Comparison of ENCODE assay signal across 13 cellular contexts in genomic region chr19:34178276-34178614, GRCh38. TPM values are rescaled to one million over a fixed set of nuclear protein-coding genes. Genes with fewer than 3 reads are reported as not detected.
DNase-seq lines count a peak whose midpoint lies in the region; ATAC-seq and TF ChIP-seq lines count a peak whose summit lies in the region.
"Had no signal": no experiment of that assay in that cellular context is flagged by ENCODE, and none has a peak within 500 bp of the region (broad histone marks: within the 10 kb centered on the region; RNA-seq: fewer than 3 reads in every experiment).

No MANE protein-coding gene starts in this region.

- H3K36me3 ChIP-seq in SK-N-SH (replicated peaks in 1 of 2; ENCODE audit: control insufficient read depth in 1 of 2, insufficient read depth in 2 of 2, low read length in 1 of 2) (peaks cover 11 to 43% of the 10 kb centered on the region in 2 experiments), Karpas-422 (ENCODE audit: insufficient read depth, low read length) (peaks cover 34% of the 10 kb centered on the region), mammary epithelial cell (ENCODE audit: insufficient read depth, low read length) (no peaks in the 10 kb centered on the region), trophoblast cell (ENCODE audit: control insufficient read depth in 1 of 2, insufficient read depth in 2 of 2, low read length in 2 of 2) (peaks cover 2 to 9% of the 10 kb centered on the region in 2 experiments)

- H3K4me1 ChIP-seq in SK-N-SH (ENCODE audit: control insufficient read depth in 1 of 2, insufficient read depth in 2 of 2, low read depth in 1 of 2, low read length in 1 of 2) (peaks cover 15 to 34% of the 10 kb centered on the region in 2 experiments), Karpas-422 (ENCODE audit: low read length) (peaks cover 62% of the 10 kb centered on the region), mammary epithelial cell (ENCODE audit: insufficient read depth, low read length) (peaks cover 17% of the 10 kb centered on the region), trophoblast cell (ENCODE audit: control insufficient read depth in 1 of 2, insufficient read depth in 2 of 2, low read length in 2 of 2) (peaks cover 4 to 8% of the 10 kb centered on the region in 2 experiments)

- in situ Hi-C loops in mammary epithelial cell (cut with MboI; ENCODE audit: low sequenced_read_pairs in 2 of 2), result no loop called here

- no peak overlapping the region for H4K8ac ChIP-seq in trophoblast cell (ENCODE audit: low read depth, low read length)

- 73% methylated on average over 2 of the region's 2 CpGs for WGBS in SK-N-SH (ENCODE audit: low lambda C conversion rate)
- 44% methylated on average over 2 of the region's 2 CpGs for WGBS in mammary epithelial cell (ENCODE audit: low coverage, missing lambda C conversion rate)
- no CpG with 5 or more reads among the region's 2 CpGs for WGBS in trophoblast cell (ENCODE audit: extremely low coverage, insufficient coverage, insufficient read length)

- H3K4ac ChIP-seq in trophoblast cell (ENCODE audit: low read depth, low read length), result peak overlapping the region; percentile 76

- no peak overlapping the region for H3K23ac ChIP-seq in trophoblast cell (ENCODE audit: low read length)

- H3K9me2 ChIP-seq in SK-N-SH, result no peaks in the 10 kb centered on the region
- H3K9me2 ChIP-seq in Karpas-422 (replicated peaks; ENCODE audit: insufficient read depth, low read length), result no peaks in the 10 kb centered on the region

- H2BK5ac ChIP-seq in trophoblast cell (ENCODE audit: low read depth, low read length, poor library complexity), result no peak overlapping the region

- H3K4me3 ChIP-seq in SK-N-SH (ENCODE audit: low read depth in 2 of 2, low read length in 1 of 2), result no peak overlapping the region
- no peak overlapping the region for H3K4me3 ChIP-seq in Karpas-422 (ENCODE audit: low read length)
- H3K4me3 ChIP-seq in mammary epithelial cell (replicated peaks in 1 of 3; ENCODE audit: insufficient read depth in 1 of 3, low read depth in 2 of 3, low read length in 3 of 3), result no peak overlapping the region
- no peak overlapping the region for H3K4me3 ChIP-seq in trophoblast cell (ENCODE audit: low read depth, low read length)

- H3K27me3 ChIP-seq in SK-N-SH (ENCODE audit: insufficient read depth), result no peaks in the 10 kb centered on the region
- no peaks in the 10 kb centered on the region for H3K27me3 ChIP-seq in Karpas-422 (ENCODE audit: low read length)
- no peaks in the 10 kb centered on the region for H3K27me3 ChIP-seq in mammary epithelial cell (ENCODE audit: insufficient read depth, low read length)
- H3K27me3 ChIP-seq in trophoblast cell (ENCODE audit: insufficient read depth, low read length), result no peaks in the 10 kb centered on the region

- no peak overlapping the region for H3K18ac ChIP-seq in trophoblast cell (ENCODE audit: low read length)

- H4K20me1 ChIP-seq in SK-N-SH (ENCODE audit: insufficient read depth) (peaks cover 99% of the 10 kb centered on the region), Karpas-422 (ENCODE audit: insufficient read depth, low read depth, low read length) (peaks cover 74% of the 10 kb centered on the region), mammary epithelial cell (ENCODE audit: insufficient read depth, low read length) (peaks cover 8% of the 10 kb centered on the region)

- H3K27ac ChIP-seq in SK-N-SH (ENCODE audit: low read depth in 2 of 2, low read length in 1 of 2), result no peak overlapping the region
- H3K27ac ChIP-seq in Karpas-422 (ENCODE audit: low read length), result 0 out of 2 replicates have a peak overlapping the region, but pooled peaks have one; percentile 18
- H3K27ac ChIP-seq in mammary epithelial cell (ENCODE audit: insufficient read depth, low read depth, low read length), result no peak overlapping the region
- no peak overlapping the region for H3K27ac ChIP-seq in trophoblast cell (ENCODE audit: low read depth, low read length)
- H3K27ac ChIP-seq: 22Rv1 had no signal

- TF ChIP-seq CTCF in SK-N-SH (IDR thresholded peaks at IDR 0.05), result no peak
- no peak for TF ChIP-seq CTCF in mammary epithelial cell (conservative IDR thresholded peaks at IDR 0.05 in 1 of 2, IDR thresholded peaks at IDR 0.05 in 1 of 2; ENCODE audit: extremely low read depth in 1 of 2, insufficient read depth in 1 of 2, low read depth in 1 of 2, low read length in 2 of 2)

- TF ChIP-seq RAD21 in SK-N-SH (IDR thresholded peaks at IDR 0.05; ENCODE audit: low read length), result no peak

- no peak overlapping the region for H4K12ac ChIP-seq in trophoblast cell (ENCODE audit: low read depth, low read length)

- H3F3A ChIP-seq in SK-N-SH (replicated peaks; ENCODE audit: insufficient read depth), result peaks cover 5% of the 10 kb centered on the region

- H2BK120ac ChIP-seq in trophoblast cell (ENCODE audit: insufficient read depth, low read length, poor library complexity), result no peak overlapping the region

- H3K14ac ChIP-seq in trophoblast cell (ENCODE audit: low read length), result no peak overlapping the region

- H3K9me3 ChIP-seq in SK-N-SH (no peaks in the 10 kb centered on the region), Karpas-422 (ENCODE audit: low read length) (no peaks in the 10 kb centered on the region), mammary epithelial cell (replicated peaks; ENCODE audit: insufficient read depth, low read length) (no peaks in the 10 kb centered on the region), trophoblast cell (ENCODE audit: insufficient read depth, low read depth, low read length) (no peaks in the 10 kb centered on the region)

- DNase-seq in SK-N-SH (no peak), Karpas-422 (no peak), mammary epithelial cell (no peak), trophoblast cell (no peak), SK-N-DZ (ENCODE audit: low spot score) (no peak)
- DNase-seq: kidney glomerular epithelial cell, NCI-H146, NCI-H82, T-helper 1 cell had no signal

- no peak overlapping the region for H2AK5ac ChIP-seq in trophoblast cell (ENCODE audit: low read length)

- no peak for ATAC-seq in SK-N-SH treated with all-trans-retinoic acid at 6 μM for 48 hours
- no peak for ATAC-seq in HG02759 (IDR thresholded peaks at IDR 0.05; ENCODE audit: unreplicated experiment)
- no peak for ATAC-seq in HG03097 (IDR thresholded peaks at IDR 0.05; ENCODE audit: low FRiP score, unreplicated experiment)

- no peak overlapping the region for H4K91ac ChIP-seq in trophoblast cell (ENCODE audit: low read depth, low read length)

- POLR2A ChIA-PET in SK-N-SH (lab: Yijun Ruan, JAX), result no interaction called here

- H2AFZ ChIP-seq in SK-N-SH (ENCODE audit: low read depth) (no peak overlapping the region), Karpas-422 (ENCODE audit: low read length) (no peak overlapping the region), mammary epithelial cell (ENCODE audit: low read depth, low read length) (no peak overlapping the region), trophoblast cell (ENCODE audit: insufficient read depth, low read length, poor library complexity) (no peak overlapping the region)

- dilution Hi-C loops in mammary epithelial cell (cut with HindIII; ENCODE audit: low sequenced_read_pairs), result no loop called here

- H3K79me2 ChIP-seq in SK-N-SH (ENCODE audit: insufficient read depth) (peaks cover 100% of the 10 kb centered on the region), Karpas-422 (ENCODE audit: low read length) (peaks cover 100% of the 10 kb centered on the region), mammary epithelial cell (ENCODE audit: insufficient read depth, low read length) (peaks cover 99% of the 10 kb centered on the region), trophoblast cell (ENCODE audit: control insufficient read depth, insufficient read depth, low read length, poor library complexity) (peaks cover 29% of the 10 kb centered on the region)

- no peak for TF ChIP-seq EP300 in SK-N-SH (IDR thresholded peaks at IDR 0.05; ENCODE audit: borderline replicate concordance in 1 of 2, low read depth in 1 of 2, low read length in 1 of 2)

- CTCF ChIA-PET in SK-N-SH (lab: Yijun Ruan, JAX), result interaction anchor here (0.7 to 1.2 kb wide), 2 partner anchors 10 to 23 kb away, joined by 3 read pairs; no protein-coding TSS in a partner anchor
- CTCF ChIA-PET in mammary epithelial cell (lab: Charles Lee; ENCODE audit: low non-redundant PET), result no interaction called here

- H3K9ac ChIP-seq in SK-N-SH (no peak overlapping the region), Karpas-422 (ENCODE audit: low read length) (no peak overlapping the region), mammary epithelial cell (ENCODE audit: insufficient read depth, low read length) (peak overlapping the region; percentile 12), trophoblast cell (ENCODE audit: low read length) (no peak overlapping the region)

- H3K79me1 ChIP-seq in trophoblast cell (ENCODE audit: low read length), result peaks cover 4% of the 10 kb centered on the region

- no peak overlapping the region for H2BK12ac ChIP-seq in trophoblast cell (ENCODE audit: low read length)

- BruUV-seq in mammary epithelial cell (replicated peaks; lab: Mats Ljungman, UMichigan), result no TSS peak

- intact Hi-C loops in mammary epithelial cell (cut with micrococcal nuclease), result no loop called here

- peak overlapping the region; percentile 87; the same call in 1 of the 2 replicates for H3K4me2 ChIP-seq in SK-N-SH
- H3K4me2 ChIP-seq in Karpas-422 (ENCODE audit: low read depth, low read length, poor library complexity, severe bottlenecking), result no peak overlapping the region
- peak overlapping the region; percentile 11 for H3K4me2 ChIP-seq in mammary epithelial cell (ENCODE audit: insufficient read depth, low read depth, low read length)
- no peak overlapping the region for H3K4me2 ChIP-seq in trophoblast cell (ENCODE audit: low read length)

TF ChIP-seq in SK-N-SH, 30 proteins besides CTCF, POLR2A, EP300 and RAD21 (continues in another document):
- TF ChIP-seq NFIC (IDR thresholded peaks at IDR 0.05; ENCODE audit: borderline replicate concordance) (no peak), SIN3A (IDR thresholded peaks at IDR 0.05; ENCODE audit: borderline replicate concordance, low read depth, low read length) (no peak), RCOR1 (IDR thresholded peaks at IDR 0.05; ENCODE audit: low read length) (no peak), EZH2phosphoT487 (IDR thresholded peaks at IDR 0.05; ENCODE audit: borderline replicate concordance, low read depth) (no peak)

TF ChIP-seq in SK-N-SH treated with all-trans-retinoic acid at 6 μM for 48 hours, 23 proteins besides CTCF, POLR2A, EP300 and RAD21 (continues in another document):
- no peak for TF ChIP-seq ZNF565 (CRISPR knock-in tag; conservative IDR thresholded peaks at IDR 0.05; ENCODE audit: low read depth)

RNA-seq across cellular contexts. Expression of gene LSM14A, which starts 5.9 kb away (rescaled TPM):
- polyA plus RNA-seq in SK-N-SH (2012; rRNA removed), result 79.0 and 87.7 TPM in 2 replicates
- 85.1 and 96.5 TPM in 2 replicates for polyA plus RNA-seq in SK-N-SH (2012; cell fraction: cytosol; rRNA removed)
- 44.3 and 50.3 TPM in 2 replicates for polyA plus RNA-seq in SK-N-SH (2012; cell fraction: nucleus; rRNA removed)
- total RNA-seq in Karpas-422 (2014; rRNA removed; shearing (Covaris generic); ENCODE audit: low replicate concordance), result 171 and 205 TPM in 2 replicates
- total RNA-seq in mammary epithelial cell, result 10 to 100 TPM; 57.3 to 83.4 TPM
- polyA plus RNA-seq in mammary epithelial cell, result 63.4 TPM
- 155 TPM for polyA minus RNA-seq in mammary epithelial cell
- polyA plus RNA-seq in trophoblast cell (2013), result 122 and 128 TPM in 2 replicates
- 67.5 and 74.4 TPM in 2 replicates for polyA plus RNA-seq in SK-N-DZ (2014; cell fraction: cytosol; rRNA removed)
- 25.4 and 29.1 TPM in 2 replicates for polyA plus RNA-seq in SK-N-DZ (2014; cell fraction: nucleus; rRNA removed)

Comparison
In these comparisons a context has a peak if more than half of its experiments do, and no peak if none do; other contexts are left out.
1. H3K4me2 ChIP-seq: peak in SK-N-SH (single experiment) and mammary epithelial cell (single experiment); none in Karpas-422 (single experiment) and trophoblast cell (single experiment).